31 cellular contexts compared by ENCODE assay signal in genomic region chr9:29656641-29657406, GRCh38.
"Had no signal": no experiment of that assay in that cellular context is flagged by ENCODE, and none has a peak within 500 bp of the region (broad histone marks: within the 10 kb centered on the region; RNA-seq: fewer than 3 reads in every experiment).

No MANE protein-coding gene starts in this region.

- H3K36me3 ChIP-seq: neutrophil, prostate gland, right lobe of liver, sigmoid colon, suprapubic skin, tibial artery, transverse colon, upper lobe of left lung, vagina had no signal

- H3K4me1 ChIP-seq: parathyroid adenoma, prostate gland, right lobe of liver, sigmoid colon, suprapubic skin, testis, tibial artery, transverse colon, upper lobe of left lung, vagina had no signal

- H3K27me3 Mint-ChIP-seq: naive B cell; naive thymus-derived CD8-positive, alpha-beta T cell; natural killer cell treated with Interleukin-12 subunit alpha and Interleukin-12 subunit beta and Interleukin-15 and Interleukin-18, amount 100 ng/mL, for 72 hours; stimulated activated memory B cell treated with anti-CD40 and anti-IgM and Interleukin-4, amounts not matched to agents 10 μg/mL and 1 μg/mL and 100 μg/mL, for 72 hours; stimulated activated naive CD8-positive, alpha-beta T cell treated with anti-CD3 and anti-CD28 coated beads, Interleukin-15, amount 100 ng/mL, for 72 hours had no signal

- FAIRE-seq: small intestine, urothelium cell line had no signal

- H3K4me3 Mint-ChIP-seq: naive B cell; naive thymus-derived CD8-positive, alpha-beta T cell; natural killer cell treated with Interleukin-12 subunit alpha and Interleukin-12 subunit beta and Interleukin-15 and Interleukin-18, amount 100 ng/mL, for 72 hours; nephron progenitor cell; neural crest cell; stimulated activated memory B cell treated with anti-CD40 and anti-IgM and Interleukin-4, amounts not matched to agents 10 μg/mL and 1 μg/mL and 100 μg/mL, for 72 hours; stimulated activated naive CD8-positive, alpha-beta T cell treated with anti-CD3 and anti-CD28 coated beads, Interleukin-15, amount 100 ng/mL, for 72 hours had no signal

- DNase-seq: naive B cell; naive thymus-derived CD8-positive, alpha-beta T cell; nephron progenitor cell; nucleus accumbens; retina; right cardiac atrium; right lobe of liver; sigmoid colon; small intestine; stimulated activated CD4-positive, alpha-beta T cell treated with anti-CD3 and anti-CD28 coated beads, Interleukin-12 subunit alpha, Interleukin-12 subunit beta, amount 100 ng/mL, for 4 hours; stimulated activated CD4-positive, alpha-beta T cell treated with anti-CD3 and anti-CD28 coated beads, Interleukin-1b, Interleukin-23, amount 100 ng/mL, for 48 hours; stimulated activated CD4-positive, alpha-beta T cell treated with anti-CD3 and anti-CD28 coated beads, Interleukin-4, amount 100 ng/mL, for 1 hour; stimulated activated CD4-positive, alpha-beta T cell treated with anti-CD3 and anti-CD28 coated beads, Interleukin-4, amount 100 ng/mL, for 4 hours; stimulated activated CD8-positive, alpha-beta memory T cell treated with anti-CD3 and anti-CD28 coated beads, Interleukin-4, amount 100 ng/mL, for 48 hours; stimulated activated naive CD4-positive, alpha-beta T cell; stimulated activated naive CD8-positive, alpha-beta T cell treated with anti-CD3 and anti-CD28 coated beads, Interleukin-15, amount 100 ng/mL, for 72 hours; stimulated activated naive CD8-positive, alpha-beta T cell treated with anti-CD3 and anti-CD28 coated beads, Interleukin-15, Interleukin-2, amounts not matched to agents 100 U/mL and 50 U/mL, for 24 hours; substantia nigra; testis; tibial artery; transverse colon had no signal

- ATAC-seq: naive thymus-derived CD8-positive, alpha-beta T cell; natural killer cell treated with Interleukin-12 subunit alpha and Interleukin-12 subunit beta and Interleukin-15 and Interleukin-18, amount 100 ng/mL, for 72 hours; right cardiac atrium; right lobe of liver; stimulated activated memory B cell treated with anti-CD40 and anti-IgM and Interleukin-4, amounts not matched to agents 10 μg/mL and 1 μg/mL and 100 μg/mL, for 72 hours; stimulated activated naive CD8-positive, alpha-beta T cell treated with anti-CD3 and anti-CD28 coated beads, Interleukin-15, amount 100 ng/mL, for 72 hours; stimulated activated naive CD8-positive, alpha-beta T cell treated with anti-CD3 and anti-CD28 coated beads, Interleukin-15, Interleukin-2, amounts not matched to agents 100 U/mL and 50 U/mL, for 24 hours had no signal

- H3K27ac Mint-ChIP-seq: naive B cell; naive thymus-derived CD8-positive, alpha-beta T cell; natural killer cell treated with Interleukin-12 subunit alpha and Interleukin-12 subunit beta and Interleukin-15 and Interleukin-18, amount 100 ng/mL, for 72 hours; nephron progenitor cell; stimulated activated memory B cell treated with anti-CD40 and anti-IgM and Interleukin-4, amounts not matched to agents 10 μg/mL and 1 μg/mL and 100 μg/mL, for 72 hours; stimulated activated naive CD8-positive, alpha-beta T cell treated with anti-CD3 and anti-CD28 coated beads, Interleukin-15, amount 100 ng/mL, for 72 hours had no signal

- H3K9me3 Mint-ChIP-seq: nephron progenitor cell had no signal

- H3K4me1 Mint-ChIP-seq: naive B cell; naive thymus-derived CD8-positive, alpha-beta T cell; neural crest cell; stimulated activated memory B cell treated with anti-CD40 and anti-IgM and Interleukin-4, amounts not matched to agents 10 μg/mL and 1 μg/mL and 100 μg/mL, for 72 hours; stimulated activated naive CD8-positive, alpha-beta T cell treated with anti-CD3 and anti-CD28 coated beads, Interleukin-15, amount 100 ng/mL, for 72 hours had no signal

- H3K9me3 ChIP-seq: neutrophil, prostate gland, right lobe of liver, sigmoid colon, suprapubic skin, testis, tibial artery, transverse colon, upper lobe of left lung, vagina had no signal

- H3K27ac ChIP-seq: neutrophil, parathyroid adenoma, prostate gland, right lobe of liver, sigmoid colon, suprapubic skin, testis, tibial artery, transverse colon, upper lobe of left lung, vagina had no signal

- H3K36me3 Mint-ChIP-seq: naive B cell; naive thymus-derived CD8-positive, alpha-beta T cell; stimulated activated memory B cell treated with anti-CD40 and anti-IgM and Interleukin-4, amounts not matched to agents 10 μg/mL and 1 μg/mL and 100 μg/mL, for 72 hours had no signal

- H3K27me3 ChIP-seq: neutrophil, right lobe of liver, sigmoid colon, suprapubic skin, testis, tibial artery, transverse colon, upper lobe of left lung, vagina had no signal

- H3K4me3 ChIP-seq: prostate gland, right lobe of liver, sigmoid colon, suprapubic skin, testis, tibial artery, transverse colon, upper lobe of left lung, vagina had no signal
